ENCODE assay signal across 8 cellular contexts in the genomic region with DNA sequence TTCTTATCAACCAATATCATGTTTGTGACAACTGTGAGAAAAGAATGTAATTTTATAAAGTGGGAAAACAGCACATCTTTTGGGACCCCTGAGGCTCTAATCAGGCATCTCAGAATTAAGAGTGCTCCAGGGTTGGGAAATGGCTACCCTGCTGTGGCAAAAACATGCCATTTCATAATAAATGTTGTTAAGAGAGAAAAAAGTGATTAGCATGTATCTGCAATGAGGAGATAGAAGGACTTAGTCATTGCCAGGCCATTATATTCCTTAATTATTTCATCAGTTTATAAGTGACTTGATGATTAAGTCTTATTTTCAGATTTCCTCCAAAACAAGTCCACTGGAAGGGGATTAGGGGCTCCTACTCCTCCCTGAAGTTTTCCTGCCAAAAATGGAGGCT. TPM values are rescaled to one million over a fixed set of nuclear protein-coding genes. Genes with fewer than 3 reads are reported as not detected.
DNase-seq lines count a peak whose midpoint lies in the region; ATAC-seq and TF ChIP-seq lines count a peak whose summit lies in the region.
"Not testable (repeated sequence)": the region's sequence is repeated elsewhere in the genome, so short reads cannot be mapped to it uniquely, and the experiment has no call there.

No MANE protein-coding gene starts in this region.

- H3K4me3 Mint-ChIP-seq in activated T-helper 2 cell treated with anti-CD3 and anti-CD28 coated beads, Interferon-gamma antibody, Interleukin-2, Interleukin-4, amounts not matched to agents 10 μg/mL and 5 μg/mL and 100 μg/mL, durations not matched to agents 14 hours and 24 hours and 36 hours (ENCODE audit: low read depth) = peak overlapping the region; percentile 91
- H3K4me3 Mint-ChIP-seq in naive thymus-derived CD4-positive, alpha-beta T cell = peak overlapping the region; percentile 86 to 99 (median 96)
- H3K4me3 Mint-ChIP-seq in stimulated activated effector memory CD8-positive, alpha-beta T cell treated with anti-CD3 and anti-CD28 coated beads, Interleukin-12 subunit alpha, Interleukin-12 subunit beta, amount 100 ng/mL, for 72 hours = peak overlapping the region; percentile 67

- H3K27ac Mint-ChIP-seq in activated T-helper 2 cell treated with anti-CD3 and anti-CD28 coated beads, Interferon-gamma antibody, Interleukin-2, Interleukin-4, amounts not matched to agents 10 μg/mL and 5 μg/mL and 100 μg/mL, durations not matched to agents 14 hours and 24 hours and 36 hours = peak overlapping the region; percentile 99
- H3K27ac Mint-ChIP-seq in naive thymus-derived CD4-positive, alpha-beta T cell = peak overlapping the region; percentile 88 to 100 (median 98)
- H3K27ac Mint-ChIP-seq in stimulated activated effector memory CD8-positive, alpha-beta T cell treated with anti-CD3 and anti-CD28 coated beads, Interleukin-12 subunit alpha, Interleukin-12 subunit beta, amount 100 ng/mL, for 72 hours = peak overlapping the region; percentile 95

- not testable (repeated sequence) for H4K20me1 ChIP-seq in PC-9 (ENCODE audit: insufficient read depth)

- peak overlapping the region; percentile 7; the same call in 1 of the 2 replicates for H3K4me3 ChIP-seq in AG09309 (ENCODE audit: control insufficient read depth, low read depth, low read length)
- not testable (repeated sequence) for H3K4me3 ChIP-seq in HEK293 (ENCODE audit: low read depth, low read length)
- H3K4me3 ChIP-seq in PC-9 = peak overlapping the region; percentile 99
- H3K4me3 ChIP-seq in dorsolateral prefrontal cortex = peak overlapping the region in 14 of 59 donors; percentile 19 to 88 (median 79)
- peak overlapping the region; percentile 32 for H3K4me3 ChIP-seq in right cardiac atrium (ENCODE audit: low read length)
- H3K4me3 ChIP-seq in naive thymus-derived CD4-positive, alpha-beta T cell (ENCODE audit: low read length) = peak overlapping the region; percentile 63

- H3K4me1 Mint-ChIP-seq in activated T-helper 2 cell treated with anti-CD3 and anti-CD28 coated beads, Interferon-gamma antibody, Interleukin-2, Interleukin-4, amounts not matched to agents 10 μg/mL and 5 μg/mL and 100 μg/mL, durations not matched to agents 14 hours and 24 hours and 36 hours (ENCODE audit: low read depth) = peaks cover 44% of the 10 kb centered on the region
- peaks cover 23 to 54% (median 46%) of the 10 kb centered on the region in 7 donors for H3K4me1 Mint-ChIP-seq in naive thymus-derived CD4-positive, alpha-beta T cell
- H3K4me1 Mint-ChIP-seq in stimulated activated effector memory CD8-positive, alpha-beta T cell treated with anti-CD3 and anti-CD28 coated beads, Interleukin-12 subunit alpha, Interleukin-12 subunit beta, amount 100 ng/mL, for 72 hours = peaks cover 38% of the 10 kb centered on the region

- H3K36me3 ChIP-seq in HEK293 (ENCODE audit: control insufficient read depth in 2 of 2, insufficient read depth in 1 of 2, low read length in 2 of 2); naive thymus-derived CD4-positive, alpha-beta T cell (ENCODE audit: control insufficient read depth in 2 of 3, insufficient read depth in 3 of 3, low read length in 3 of 3): not testable (repeated sequence)
- H3K36me3 ChIP-seq in PC-9 (ENCODE audit: low read depth) = peaks cover 18% of the 10 kb centered on the region

- H3F3A ChIP-seq in PC-9 (ENCODE audit: insufficient read depth, low read depth) = peaks cover 18% of the 10 kb centered on the region

- H3K27me3 Mint-ChIP-seq in activated T-helper 2 cell treated with anti-CD3 and anti-CD28 coated beads, Interferon-gamma antibody, Interleukin-2, Interleukin-4, amounts not matched to agents 10 μg/mL and 5 μg/mL and 100 μg/mL, durations not matched to agents 14 hours and 24 hours and 36 hours (ENCODE audit: low read depth); naive thymus-derived CD4-positive, alpha-beta T cell: not testable (repeated sequence)

- intact Hi-C loops in PC-9 (cut with micrococcal nuclease; ENCODE audit: unreplicated experiment) = loop anchor here (5.0 kb wide), 2 partner anchors 277 to 327 kb away; no protein-coding TSS in a partner anchor
- intact Hi-C loops in activated T-helper 2 cell treated with anti-CD3 and anti-CD28 coated beads, Interferon-gamma antibody, Interleukin-2, Interleukin-4, amounts not matched to agents 10 μg/mL and 5 μg/mL and 100 μg/mL, durations not matched to agents 14 hours and 24 hours and 36 hours (cut with micrococcal nuclease); naive thymus-derived CD4-positive, alpha-beta T cell (cut with micrococcal nuclease): not testable (repeated sequence)
- intact Hi-C loops in dorsolateral prefrontal cortex (cut with DNase I) = loop anchor here (10.0 kb wide), 2 partner anchors 144 to 164 kb away; no protein-coding TSS in a partner anchor
- intact Hi-C loops in right cardiac atrium (cut with DNase I) = loop anchor here in 1 of 4 donors (10.0 kb wide), 1 partner anchor 144 kb away; no protein-coding TSS in a partner anchor

- BruUV-seq in PC-9 (replicated peaks; lab: Mats Ljungman, UMichigan) = not testable (repeated sequence)

- CTCF ChIA-PET in HEK293 (lab: Yijun Ruan, JAX); PC-9 (lab: Charles Lee): not testable (repeated sequence)
- CTCF ChIA-PET in naive thymus-derived CD4-positive, alpha-beta T cell (lab: Charles Lee) = interaction anchor here (1.7 kb wide), 1 partner anchor 282 kb away, joined by 3 read pairs; no protein-coding TSS in a partner anchor

- not testable (repeated sequence) for DNase-seq in AG09309 (ENCODE audit: low read depth); PC-9; activated T-helper 2 cell treated with anti-CD3 and anti-CD28 coated beads, Interferon-gamma antibody, Interleukin-2, Interleukin-4, amounts not matched to agents 10 μg/mL and 5 μg/mL and 100 μg/mL, durations not matched to agents 14 hours and 24 hours and 36 hours (ENCODE audit: low spot score); dorsolateral prefrontal cortex; right cardiac atrium; naive thymus-derived CD4-positive, alpha-beta T cell; stimulated activated effector memory CD8-positive, alpha-beta T cell treated with anti-CD3 and anti-CD28 coated beads, Interleukin-12 subunit alpha, Interleukin-12 subunit beta, amount 100 ng/mL, for 72 hours (ENCODE audit: low spot score in 2 of 2)

- H3K4me2 ChIP-seq in PC-9 = peak overlapping the region; percentile 94

- POLR2A ChIA-PET in HEK293 (lab: Yijun Ruan, JAX) = not testable (repeated sequence)
- POLR2A ChIA-PET in PC-9 (lab: Charles Lee; ENCODE audit: unreplicated experiment) = interaction anchor here (0.7 kb wide), 1 partner anchor 309 kb away, joined by 5 read pairs; no protein-coding TSS in a partner anchor
- POLR2A ChIA-PET in naive thymus-derived CD4-positive, alpha-beta T cell (lab: Charles Lee) = interaction anchor here (1.2 to 3.3 kb wide), 2 partner anchors 9 to 275 kb away, joined by 3 to 20 read pairs; no protein-coding TSS in a partner anchor

- H3K36me3 Mint-ChIP-seq in activated T-helper 2 cell treated with anti-CD3 and anti-CD28 coated beads, Interferon-gamma antibody, Interleukin-2, Interleukin-4, amounts not matched to agents 10 μg/mL and 5 μg/mL and 100 μg/mL, durations not matched to agents 14 hours and 24 hours and 36 hours (ENCODE audit: low read depth) = peaks cover 35% of the 10 kb centered on the region
- peaks cover 0 to 22% (median 0%) of the 10 kb centered on the region in 5 donors for H3K36me3 Mint-ChIP-seq in naive thymus-derived CD4-positive, alpha-beta T cell
- peaks cover 31% of the 10 kb centered on the region for H3K36me3 Mint-ChIP-seq in stimulated activated effector memory CD8-positive, alpha-beta T cell treated with anti-CD3 and anti-CD28 coated beads, Interleukin-12 subunit alpha, Interleukin-12 subunit beta, amount 100 ng/mL, for 72 hours

- H3K27ac ChIP-seq in HEK293 (ENCODE audit: extremely low read depth, low read depth, low read length) (0 out of 2 replicates have a peak overlapping the region, but pooled peaks have one; percentile 44), PC-9 (peak overlapping the region; percentile 98), dorsolateral prefrontal cortex (peak overlapping the region in 40 of 59 donors; percentile 1 to 98 (median 90)), right cardiac atrium (ENCODE audit: low read length) (peak overlapping the region; percentile 45)
- peak overlapping the region; percentile 97 for H3K27ac ChIP-seq in naive thymus-derived CD4-positive, alpha-beta T cell (ENCODE audit: low read depth, low read length)

- not testable (repeated sequence) for H3K9me3 ChIP-seq in HEK293 (ENCODE audit: control insufficient read depth, insufficient read depth, low read depth, low read length); PC-9 (ENCODE audit: insufficient read depth, low read depth); right cardiac atrium (ENCODE audit: control insufficient read depth, low read length); naive thymus-derived CD4-positive, alpha-beta T cell (ENCODE audit: control insufficient read depth in 2 of 3, low read length in 3 of 3)

- TF ChIP-seq CTCF in AG09309 (IDR thresholded peaks at IDR 0.05; ENCODE audit: control insufficient read depth, insufficient read depth, low read depth, low read length, missing control alignments); HEK293 (tag by site-specific recombination; IDR thresholded peaks at IDR 0.05); PC-9 (conservative IDR thresholded peaks at IDR 0.05); dorsolateral prefrontal cortex (IDR thresholded peaks at IDR 0.05 in 54 of 56, conservative IDR thresholded peaks at IDR 0.05 in 2 of 56; ENCODE audit: low read depth in 1 of 56, partially characterized antibody in 56 of 56): not testable (repeated sequence)

- H3K27me3 ChIP-seq in PC-9 (ENCODE audit: insufficient read depth, low read depth); dorsolateral prefrontal cortex; right cardiac atrium (ENCODE audit: control insufficient read depth, insufficient read depth); naive thymus-derived CD4-positive, alpha-beta T cell (ENCODE audit: control insufficient read depth in 2 of 2, insufficient read depth in 2 of 2, low read length in 2 of 2): not testable (repeated sequence)

- not testable (repeated sequence) for H3K9me2 ChIP-seq in PC-9 (ENCODE audit: insufficient read depth)

- H3K79me2 ChIP-seq in PC-9 (ENCODE audit: low read depth) = peaks cover 85% of the 10 kb centered on the region

- H3K9me3 Mint-ChIP-seq in activated T-helper 2 cell treated with anti-CD3 and anti-CD28 coated beads, Interferon-gamma antibody, Interleukin-2, Interleukin-4, amounts not matched to agents 10 μg/mL and 5 μg/mL and 100 μg/mL, durations not matched to agents 14 hours and 24 hours and 36 hours; naive thymus-derived CD4-positive, alpha-beta T cell; stimulated activated effector memory CD8-positive, alpha-beta T cell treated with anti-CD3 and anti-CD28 coated beads, Interleukin-12 subunit alpha, Interleukin-12 subunit beta, amount 100 ng/mL, for 72 hours: not testable (repeated sequence)

- H3K4me1 ChIP-seq in HEK293 (ENCODE audit: control insufficient read depth, insufficient read depth, low read length); right cardiac atrium (ENCODE audit: control insufficient read depth, insufficient read depth, low read length): not testable (repeated sequence)
- H3K4me1 ChIP-seq in PC-9 (replicated peaks; ENCODE audit: insufficient read depth) = peaks cover 59% of the 10 kb centered on the region
- H3K4me1 ChIP-seq in naive thymus-derived CD4-positive, alpha-beta T cell (ENCODE audit: control insufficient read depth in 2 of 2, insufficient read depth in 2 of 2, low read length in 2 of 2) = peaks cover 5 to 18% of the 10 kb centered on the region in 2 donors

- H2AFZ ChIP-seq in PC-9 = not testable (repeated sequence)

- not testable (repeated sequence) for ATAC-seq in right cardiac atrium; naive thymus-derived CD4-positive, alpha-beta T cell; stimulated activated effector memory CD8-positive, alpha-beta T cell treated with anti-CD3 and anti-CD28 coated beads, Interleukin-12 subunit alpha, Interleukin-12 subunit beta, amount 100 ng/mL, for 72 hours

RNA-seq across cellular contexts. Expression of a gene that starts 3.1 kb away (rescaled TPM):
- 63.8 and 67.3 TPM in 2 replicates for total RNA-seq in PC-9 (2021)
- total RNA-seq in activated T-helper 2 cell treated with anti-CD3 and anti-CD28 coated beads, Interferon-gamma antibody, Interleukin-2, Interleukin-4, amounts not matched to agents 10 μg/mL and 5 μg/mL and 100 μg/mL, durations not matched to agents 14 hours and 24 hours and 36 hours = 55.4 and 60.6 TPM in 2 replicates
- 10 to 100 TPM in 20 of 120 experiments, 1 to 10 TPM in 100; 3.0 to 16.2 (median 7.4) TPM for total RNA-seq in dorsolateral prefrontal cortex
- 10 to 100 TPM in 2 of 4 donors, 1 to 10 TPM in 2; 8.5 to 15.6 (median 11.6) TPM for total RNA-seq in right cardiac atrium
- polyA plus RNA-seq in right cardiac atrium = 4.5 TPM
- 100 to 1,000 TPM in 3 of 5 experiments, 10 to 100 TPM in 2; 72.6 to 104 (median 100) TPM for total RNA-seq in naive thymus-derived CD4-positive, alpha-beta T cell
- polyA plus RNA-seq in naive thymus-derived CD4-positive, alpha-beta T cell = 10 to 100 TPM; 17.3 to 55.2 TPM

Comparison
In these comparisons a context has a peak if more than half of its experiments do, and no peak if none do; other contexts are left out.
1. H3K27ac ChIP-seq: peak in every context shown above with its lines; median percentile 98 in PC-9; 97 in naive thymus-derived CD4-positive, alpha-beta T cell; 90 in dorsolateral prefrontal cortex; 45 in right cardiac atrium; 44 in HEK293.